In the genomic region with DNA sequence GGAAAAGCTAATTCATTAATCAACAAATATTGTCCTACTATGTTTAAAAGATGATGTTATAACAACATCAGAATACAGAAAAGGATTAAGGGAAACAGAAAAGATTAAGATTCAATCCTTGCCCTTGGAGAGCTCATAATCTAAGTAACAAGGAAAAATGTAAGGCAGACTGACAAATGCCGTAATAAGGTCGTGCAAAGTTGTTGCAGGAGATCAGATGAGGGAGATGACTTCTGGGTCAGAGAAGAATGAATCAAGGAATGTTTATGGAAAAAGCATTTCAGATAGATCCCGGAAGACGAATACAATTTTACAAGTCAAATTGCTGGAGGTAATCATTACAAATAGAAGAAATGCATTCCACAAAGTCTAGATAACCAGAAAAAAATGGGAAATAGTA, we compare ENCODE assay signal across 1 cellular context.
TF ChIP-seq lines count a peak whose summit lies in the region.

No MANE protein-coding gene starts in this region.

TF ChIP-seq in endothelial cell of umbilical vein, 7 proteins besides CTCF, POLR2A, EP300 and RAD21:
- TF ChIP-seq JUN (IDR thresholded peaks at IDR 0.05; ENCODE audit: borderline replicate concordance, insufficient read depth, insufficient read length, low read depth) = no peak
- TF ChIP-seq GATA2 (IDR thresholded peaks at IDR 0.05; ENCODE audit: insufficient read depth, insufficient read length, low read depth, low read length) = peak; percentile 28
